Comparison of ENCODE assay signal across 8 cellular contexts in the genomic region with DNA sequence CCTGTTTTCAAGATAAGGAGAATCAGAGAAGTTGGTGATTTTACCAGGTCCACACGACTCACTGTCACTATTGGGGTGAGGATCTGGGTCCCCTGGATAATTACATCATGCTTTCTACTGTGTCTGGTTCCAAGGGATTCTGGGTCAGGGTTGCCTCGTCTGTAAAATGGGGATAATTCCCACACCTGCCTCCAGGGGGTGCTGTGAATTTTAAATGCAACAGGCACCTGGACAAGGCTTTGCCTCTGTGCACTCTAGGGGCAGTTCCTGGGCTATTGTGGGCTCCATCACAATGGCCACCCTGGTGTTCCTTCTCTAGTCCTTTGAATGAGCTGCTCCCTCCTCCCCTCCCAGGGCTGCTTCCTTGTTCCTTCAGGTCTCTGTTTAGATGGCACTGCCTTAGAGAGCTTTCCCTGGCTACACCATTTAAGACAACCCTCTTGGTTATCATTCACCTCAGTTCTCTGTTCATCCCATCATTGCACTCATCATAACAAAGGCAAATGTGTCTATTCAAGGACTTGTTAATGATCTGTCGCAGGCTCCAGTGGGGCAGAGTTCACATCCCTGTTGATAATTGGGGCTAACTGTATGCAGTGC.
DNase-seq lines count a peak whose midpoint lies in the region; ATAC-seq and TF ChIP-seq lines count a peak whose summit lies in the region.

No MANE protein-coding gene starts in this region.

- H3K4me2 ChIP-seq in OCI-LY1 (ENCODE audit: low read length): no peak overlapping the region

- peak; percentile 43 for DNase-seq in ACHN
- DNase-seq in GM12865 (ENCODE audit: low read depth): peak; percentile 62
- DNase-seq in activated naive CD4-positive, alpha-beta T cell treated with anti-CD3 and anti-CD28 coated beads, Interleukin-2, amount 50 U/mL, for 72 hours (ENCODE audit: low spot score in 2 of 2): peak in 1 of 2 donors; percentile 77
- DNase-seq in iPS DF 19.7 (ENCODE audit: low read depth, low spot score): peak; percentile 78
- DNase-seq in stimulated activated CD4-positive, alpha-beta T cell treated with anti-CD3 and anti-CD28 coated beads, Interleukin-1b, Interleukin-23, amount 100 ng/mL, for 48 hours: peak; percentile 49

- H3K27ac ChIP-seq in OCI-LY1 (ENCODE audit: low read depth, low read length, poor library complexity, severe bottlenecking): no peak overlapping the region

- H3K4me3 ChIP-seq in GM12865 (ENCODE audit: low read depth, low read length) (no peak overlapping the region), OCI-LY1 (ENCODE audit: low read depth, low read length, poor library complexity, severe bottlenecking) (no peak overlapping the region)

- in situ Hi-C loops in ACHN (cut with HindIII; ENCODE audit: low pct_ligation_motif_present, low pct_unique_long_range_greater_than_20kb, low sequenced_read_pairs): no loop called here

- no peaks in the 10 kb centered on the region for H3K9me3 ChIP-seq in OCI-LY1 (ENCODE audit: low read length)

- no peaks in the 10 kb centered on the region for H3K79me2 ChIP-seq in OCI-LY1 (ENCODE audit: insufficient read depth, low read length)

- no peaks in the 10 kb centered on the region for H3K36me3 Mint-ChIP-seq in activated naive CD4-positive, alpha-beta T cell treated with anti-CD3 and anti-CD28 coated beads, Interleukin-2, amount 50 U/mL, for 72 hours

- no peaks in the 10 kb centered on the region for H3F3A ChIP-seq in OCI-LY1 (ENCODE audit: insufficient read depth, low read length)

- H4K20me1 ChIP-seq in OCI-LY1 (ENCODE audit: insufficient read depth, low read length): no peaks in the 10 kb centered on the region

- TF ChIP-seq CTCF in GM12865 (IDR thresholded peaks at IDR 0.05; ENCODE audit: insufficient read depth, low read depth, low read length, missing control alignments): peak; percentile 76
- peak; percentile 79 for TF ChIP-seq CTCF in OCI-LY1 (IDR thresholded peaks at IDR 0.05; ENCODE audit: low read length)

- no peak overlapping the region for H3K9ac ChIP-seq in OCI-LY1 (ENCODE audit: low read length)

- no peaks in the 10 kb centered on the region for H3K27me3 ChIP-seq in OCI-LY1 (ENCODE audit: insufficient read depth, low read length)

- peak; percentile 37 to 56 for ATAC-seq in activated naive CD4-positive, alpha-beta T cell treated with anti-CD3 and anti-CD28 coated beads, Interleukin-2, amount 50 U/mL, for 72 hours
- no peak for ATAC-seq in GM21717 (IDR thresholded peaks at IDR 0.05; ENCODE audit: unreplicated experiment)
- no peak for ATAC-seq in GM21529 (IDR thresholded peaks at IDR 0.05; ENCODE audit: unreplicated experiment)

- no peaks in the 10 kb centered on the region for H3K36me3 ChIP-seq in OCI-LY1 (ENCODE audit: insufficient read depth, low read length)

- no peaks in the 10 kb centered on the region for H3K9me2 ChIP-seq in OCI-LY1 (ENCODE audit: low read depth, low read length)

- H3K4me1 ChIP-seq in OCI-LY1 (ENCODE audit: insufficient read depth, low read length, severe bottlenecking): no peaks in the 10 kb centered on the region

- H3K27ac Mint-ChIP-seq in activated naive CD4-positive, alpha-beta T cell treated with anti-CD3 and anti-CD28 coated beads, Interleukin-2, amount 50 U/mL, for 72 hours: no peak overlapping the region

- no peak overlapping the region for H2AFZ ChIP-seq in OCI-LY1 (ENCODE audit: low read length)

- no peaks in the 10 kb centered on the region for H3K9me3 Mint-ChIP-seq in activated naive CD4-positive, alpha-beta T cell treated with anti-CD3 and anti-CD28 coated beads, Interleukin-2, amount 50 U/mL, for 72 hours

Comparison
In these comparisons a context has a peak if more than half of its experiments do, and no peak if none do; other contexts are left out.
1. ATAC-seq: peak in activated naive CD4-positive, alpha-beta T cell treated with anti-CD3 and anti-CD28 coated beads, Interleukin-2, amount 50 U/mL, for 72 hours (2 of 2); none in GM21717 (single experiment) and GM21529 (single experiment).